In the genomic region with DNA sequence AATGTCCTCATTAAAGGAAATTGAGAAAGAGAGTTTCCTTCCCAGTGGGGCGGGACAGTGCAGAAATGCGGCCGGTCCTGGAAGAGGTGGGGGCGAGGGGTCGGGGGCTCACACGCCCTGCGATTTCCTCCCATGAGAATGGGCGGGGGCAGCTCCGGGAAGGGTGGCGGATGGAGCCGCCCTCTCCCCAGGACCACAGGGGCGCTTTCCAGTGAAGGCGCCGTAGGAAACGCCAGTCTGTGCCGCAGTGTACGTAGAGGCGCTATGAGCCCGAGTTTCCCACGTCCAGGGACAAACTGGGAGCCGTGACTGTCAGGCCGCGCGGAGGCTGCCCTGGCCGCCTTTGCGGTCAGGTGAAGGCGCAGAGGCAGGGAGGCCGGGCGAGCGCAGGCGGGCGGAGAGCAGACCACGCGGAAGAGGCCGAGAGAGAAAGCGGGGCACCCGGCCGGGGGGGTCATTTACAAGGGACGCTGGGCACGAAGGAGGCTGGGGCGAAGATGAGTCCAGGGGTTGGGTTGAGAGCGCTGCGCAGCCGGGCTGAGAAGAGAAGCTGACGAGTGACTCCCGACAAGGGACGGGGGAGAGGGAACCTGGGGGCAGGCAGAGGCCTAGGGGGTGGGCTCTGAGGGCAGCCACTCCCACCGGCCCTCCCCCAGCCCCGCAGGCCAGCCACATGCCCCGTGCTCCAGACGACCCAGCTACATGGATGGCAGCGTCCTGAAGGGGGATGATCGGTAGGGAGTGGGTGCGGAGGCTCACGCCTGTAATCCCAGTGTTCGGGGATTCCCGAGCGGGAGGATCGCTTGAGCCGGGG, we compare ENCODE assay signal across 1 cellular context.
TF ChIP-seq lines count a peak whose summit lies in the region.

No MANE protein-coding gene starts in this region.

TF ChIP-seq in WTC11, 78 proteins besides CTCF, POLR2A, EP300 and RAD21 (continued from another document):
- TF ChIP-seq, protein P1, sequence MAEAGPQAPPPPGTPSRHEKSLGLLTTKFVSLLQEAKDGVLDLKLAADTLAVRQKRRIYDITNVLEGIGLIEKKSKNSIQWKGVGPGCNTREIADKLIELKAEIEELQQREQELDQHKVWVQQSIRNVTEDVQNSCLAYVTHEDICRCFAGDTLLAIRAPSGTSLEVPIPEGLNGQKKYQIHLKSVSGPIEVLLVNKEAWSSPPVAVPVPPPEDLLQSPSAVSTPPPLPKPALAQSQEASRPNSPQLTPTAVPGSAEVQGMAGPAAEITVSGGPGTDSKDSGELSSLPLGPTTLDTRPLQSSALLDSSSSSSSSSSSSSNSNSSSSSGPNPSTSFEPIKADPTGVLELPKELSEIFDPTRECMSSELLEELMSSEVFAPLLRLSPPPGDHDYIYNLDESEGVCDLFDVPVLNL (CRISPR knock-in tag; IDR thresholded peaks at IDR 0.05; ENCODE audit: borderline replicate concordance, low read depth): peak; percentile 27; the same call in 1 of the 2 replicates
- TF ChIP-seq IRF2 (CRISPR knock-in tag; IDR thresholded peaks at IDR 0.05; ENCODE audit: borderline replicate concordance, low read depth) (no peak), KAT7 (CRISPR knock-in tag; IDR thresholded peaks at IDR 0.05; ENCODE audit: borderline replicate concordance) (0 out of 2 replicates have a peak, but pooled peaks have one; percentile 33), OVOL2 (CRISPR knock-in tag; IDR thresholded peaks at IDR 0.05; ENCODE audit: borderline replicate concordance) (no peak), SP1 (CRISPR knock-in tag; conservative IDR thresholded peaks at IDR 0.05) (peak; percentile 77), ZNF219 (CRISPR knock-in tag; IDR thresholded peaks at IDR 0.05; ENCODE audit: borderline replicate concordance) (no peak; the same call in 1 of the 2 replicates), FOXK1 (CRISPR knock-in tag; IDR thresholded peaks at IDR 0.05) (peak; percentile 49; the same call in 1 of the 2 replicates), TEAD1 (CRISPR knock-in tag; IDR thresholded peaks at IDR 0.05) (peak; percentile 31; the same call in 1 of the 2 replicates), ZNF317 (CRISPR knock-in tag; IDR thresholded peaks at IDR 0.05; ENCODE audit: borderline replicate concordance, low read depth) (0 out of 2 replicates have a peak, but pooled peaks have one; percentile 60)
- TF ChIP-seq, protein P2, sequence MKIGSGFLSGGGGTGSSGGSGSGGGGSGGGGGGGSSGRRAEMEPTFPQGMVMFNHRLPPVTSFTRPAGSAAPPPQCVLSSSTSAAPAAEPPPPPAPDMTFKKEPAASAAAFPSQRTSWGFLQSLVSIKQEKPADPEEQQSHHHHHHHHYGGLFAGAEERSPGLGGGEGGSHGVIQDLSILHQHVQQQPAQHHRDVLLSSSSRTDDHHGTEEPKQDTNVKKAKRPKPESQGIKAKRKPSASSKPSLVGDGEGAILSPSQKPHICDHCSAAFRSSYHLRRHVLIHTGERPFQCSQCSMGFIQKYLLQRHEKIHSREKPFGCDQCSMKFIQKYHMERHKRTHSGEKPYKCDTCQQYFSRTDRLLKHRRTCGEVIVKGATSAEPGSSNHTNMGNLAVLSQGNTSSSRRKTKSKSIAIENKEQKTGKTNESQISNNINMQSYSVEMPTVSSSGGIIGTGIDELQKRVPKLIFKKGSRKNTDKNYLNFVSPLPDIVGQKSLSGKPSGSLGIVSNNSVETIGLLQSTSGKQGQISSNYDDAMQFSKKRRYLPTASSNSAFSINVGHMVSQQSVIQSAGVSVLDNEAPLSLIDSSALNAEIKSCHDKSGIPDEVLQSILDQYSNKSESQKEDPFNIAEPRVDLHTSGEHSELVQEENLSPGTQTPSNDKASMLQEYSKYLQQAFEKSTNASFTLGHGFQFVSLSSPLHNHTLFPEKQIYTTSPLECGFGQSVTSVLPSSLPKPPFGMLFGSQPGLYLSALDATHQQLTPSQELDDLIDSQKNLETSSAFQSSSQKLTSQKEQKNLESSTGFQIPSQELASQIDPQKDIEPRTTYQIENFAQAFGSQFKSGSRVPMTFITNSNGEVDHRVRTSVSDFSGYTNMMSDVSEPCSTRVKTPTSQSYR (CRISPR knock-in tag; IDR thresholded peaks at IDR 0.05): no peak; the same call in 1 of the 2 replicates
- TF ChIP-seq, protein P3, sequence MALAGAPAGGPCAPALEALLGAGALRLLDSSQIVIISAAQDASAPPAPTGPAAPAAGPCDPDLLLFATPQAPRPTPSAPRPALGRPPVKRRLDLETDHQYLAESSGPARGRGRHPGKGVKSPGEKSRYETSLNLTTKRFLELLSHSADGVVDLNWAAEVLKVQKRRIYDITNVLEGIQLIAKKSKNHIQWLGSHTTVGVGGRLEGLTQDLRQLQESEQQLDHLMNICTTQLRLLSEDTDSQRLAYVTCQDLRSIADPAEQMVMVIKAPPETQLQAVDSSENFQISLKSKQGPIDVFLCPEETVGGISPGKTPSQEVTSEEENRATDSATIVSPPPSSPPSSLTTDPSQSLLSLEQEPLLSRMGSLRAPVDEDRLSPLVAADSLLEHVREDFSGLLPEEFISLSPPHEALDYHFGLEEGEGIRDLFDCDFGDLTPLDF (CRISPR knock-in tag; IDR thresholded peaks at IDR 0.05): 0 out of 2 replicates have a peak, but pooled peaks have one; percentile 41
- TF ChIP-seq, protein P4, sequence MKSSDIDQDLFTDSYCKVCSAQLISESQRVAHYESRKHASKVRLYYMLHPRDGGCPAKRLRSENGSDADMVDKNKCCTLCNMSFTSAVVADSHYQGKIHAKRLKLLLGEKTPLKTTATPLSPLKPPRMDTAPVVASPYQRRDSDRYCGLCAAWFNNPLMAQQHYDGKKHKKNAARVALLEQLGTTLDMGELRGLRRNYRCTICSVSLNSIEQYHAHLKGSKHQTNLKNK (CRISPR knock-in tag; IDR thresholded peaks at IDR 0.05): no peak
- TF ChIP-seq, protein P5, sequence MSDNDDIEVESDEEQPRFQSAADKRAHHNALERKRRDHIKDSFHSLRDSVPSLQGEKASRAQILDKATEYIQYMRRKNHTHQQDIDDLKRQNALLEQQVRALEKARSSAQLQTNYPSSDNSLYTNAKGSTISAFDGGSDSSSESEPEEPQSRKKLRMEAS (CRISPR knock-in tag; IDR thresholded peaks at IDR 0.05): peak; percentile 85
